8 cellular contexts compared by ENCODE assay signal in genomic region chr10:42553064-42553407, GRCh38.
DNase-seq lines count a peak whose midpoint lies in the region; ATAC-seq and TF ChIP-seq lines count a peak whose summit lies in the region.

No MANE protein-coding gene starts in this region.

- H3K27me3 ChIP-seq in DND-41 (ENCODE audit: insufficient read depth, low read length, poor library complexity) (no peaks in the 10 kb centered on the region), endocrine pancreas (ENCODE audit: control insufficient read depth, insufficient read depth, low read length) (peaks cover 2% of the 10 kb centered on the region)

- no peaks in the 10 kb centered on the region for H4K20me1 ChIP-seq in DND-41 (ENCODE audit: insufficient read depth, low read length)

- peaks cover 42% of the 10 kb centered on the region for H3K79me2 ChIP-seq in DND-41 (ENCODE audit: insufficient read depth, low read length)

- peak overlapping the region; percentile 73 for H3K9ac ChIP-seq in DND-41 (ENCODE audit: low read depth, low read length)
- H3K9ac ChIP-seq in endocrine pancreas (ENCODE audit: control insufficient read depth, insufficient read depth, low read length), result peak overlapping the region; percentile 60

- H3K9me3 Mint-ChIP-seq in neural crest cell, result peaks cover 5% of the 10 kb centered on the region

- H3K4me3 ChIP-seq in DND-41 (ENCODE audit: low read depth in 1 of 2, low read length in 2 of 2) (peak overlapping the region; percentile 47 to 89; a peak in 3 of 4 replicates), LNCaP clone FGC (ENCODE audit: low read depth, low read length) (peak overlapping the region; percentile 73), endocrine pancreas (ENCODE audit: control insufficient read depth, insufficient read depth, low read length) (peak overlapping the region; percentile 84)

- H3K36me3 Mint-ChIP-seq in neural crest cell (ENCODE audit: low read depth), result peaks cover 26% of the 10 kb centered on the region

- H3K4me1 ChIP-seq in DND-41 (ENCODE audit: insufficient read depth, low read length) (peaks cover 38% of the 10 kb centered on the region), endocrine pancreas (ENCODE audit: control insufficient read depth, insufficient read depth, low read length) (no peaks in the 10 kb centered on the region)

- TF ChIP-seq CTCF in DND-41 (IDR thresholded peaks at IDR 0.05; ENCODE audit: borderline replicate concordance, extremely low read depth, low read length, poor library complexity, severe bottlenecking) (no peak), LNCaP clone FGC (IDR thresholded peaks at IDR 0.05; ENCODE audit: control insufficient read depth, extremely low read depth, insufficient read depth) (no peak), neural crest cell (conservative IDR thresholded peaks at IDR 0.05) (no peak)

- ATAC-seq in DND-41 (ENCODE audit: insufficient read depth, low read depth), result no peak
- ATAC-seq in GM21723 (IDR thresholded peaks at IDR 0.05; ENCODE audit: unreplicated experiment), result peak; percentile 37

- DNase-seq in DND-41 (no peak), LNCaP clone FGC (ENCODE audit: low read depth) (no peak), neural crest cell (ENCODE audit: low read depth, low spot score) (no peak), NCI-H128 (lab: John Stamatoyannopoulos, UW; ENCODE audit: unreplicated experiment) (no peak), DMS79 (lab: John Stamatoyannopoulos, UW) (no peak), NCI-H2081 treated with DMSO at 0.1 percent for 48 hours (lab: John Stamatoyannopoulos, UW) (no peak)

- H2AFZ ChIP-seq in DND-41 (ENCODE audit: low read depth, low read length), result peak overlapping the region; percentile 98

- H3K9me3 ChIP-seq in DND-41 (ENCODE audit: insufficient read depth, low read length, severe bottlenecking) (no peaks in the 10 kb centered on the region), endocrine pancreas (ENCODE audit: control insufficient read depth, low read length) (no peaks in the 10 kb centered on the region)

- peaks cover 26% of the 10 kb centered on the region for H3K36me3 ChIP-seq in DND-41 (ENCODE audit: insufficient read depth, low read length)
- no peaks in the 10 kb centered on the region for H3K36me3 ChIP-seq in endocrine pancreas (ENCODE audit: control insufficient read depth, insufficient read depth, low read length)

- peaks cover 7% of the 10 kb centered on the region for H3K27me3 Mint-ChIP-seq in neural crest cell (ENCODE audit: low read depth)

- H3K4me1 Mint-ChIP-seq in neural crest cell, result peaks cover 30% of the 10 kb centered on the region

- peak overlapping the region; percentile 74 for H3K4me2 ChIP-seq in DND-41 (ENCODE audit: insufficient read depth, low read length)

- H3K4me3 Mint-ChIP-seq in neural crest cell, result peak overlapping the region; percentile 99

- peak overlapping the region; percentile 83 for H3K27ac ChIP-seq in DND-41 (ENCODE audit: low read length)

- H3K27ac Mint-ChIP-seq in neural crest cell (ENCODE audit: unreplicated experiment), result no peak overlapping the region
